Comparison of ENCODE assay signal across 9 cellular contexts in the genomic region with DNA sequence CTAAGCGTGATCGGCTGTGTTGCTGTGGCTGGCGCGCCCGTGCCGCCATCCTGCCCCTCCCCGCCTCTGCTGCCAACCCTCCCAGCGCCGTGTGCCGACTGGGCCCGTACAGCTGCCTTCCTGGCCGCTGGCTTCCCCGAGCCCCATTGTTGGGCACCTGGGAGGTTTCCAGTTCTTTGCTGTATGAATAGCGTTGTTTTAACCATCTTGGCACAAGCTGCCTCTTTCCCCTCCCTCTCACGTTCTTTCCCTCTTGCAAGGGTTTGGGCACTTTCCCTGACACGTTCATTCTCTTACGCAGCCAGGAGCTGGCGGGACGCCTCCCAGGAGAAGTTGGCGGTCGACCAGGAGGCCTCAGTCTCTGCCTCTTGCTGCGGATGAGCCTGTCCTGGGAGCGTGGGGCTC. TPM values are rescaled to one million over a fixed set of nuclear protein-coding genes. Genes with fewer than 3 reads are reported as not detected.
DNase-seq lines count a peak whose midpoint lies in the region; ATAC-seq and TF ChIP-seq lines count a peak whose summit lies in the region.
"Had no signal": no experiment of that assay in that cellular context is flagged by ENCODE, and none has a peak within 500 bp of the region (broad histone marks: within the 10 kb centered on the region; RNA-seq: fewer than 3 reads in every experiment).

No MANE protein-coding gene starts in this region.

- H3K27ac ChIP-seq in esophagus squamous epithelium = peak overlapping the region in 3 of 4 donors; percentile 49 to 71 (median 61)

- intact Hi-C loops in esophagus squamous epithelium (cut with DNase I) = no loop called here

- peaks cover 37% of the 10 kb centered on the region for H3K27me3 Mint-ChIP-seq in mesothelial cell of epicardium (ENCODE audit: low read depth)

- TF ChIP-seq CTCF in AG09309 (IDR thresholded peaks at IDR 0.05; ENCODE audit: control insufficient read depth, insufficient read depth, low read depth, low read length, missing control alignments) (no peak), esophagus squamous epithelium (IDR thresholded peaks at IDR 0.05) (no peak), mesothelial cell of epicardium (IDR thresholded peaks at IDR 0.05; ENCODE audit: unreplicated experiment) (no peak)

- H3K36me3 ChIP-seq in esophagus squamous epithelium = no peaks in the 10 kb centered on the region

- H3K27ac Mint-ChIP-seq in mesothelial cell of epicardium = no peak overlapping the region
- H3K27ac Mint-ChIP-seq: activated T-cell treated with anti-CD3 and anti-CD28 coated beads, Interleukin-2, amount 50 U/mL, for 24 hours had no signal

- peaks cover 0 to 46% (median 0%) of the 10 kb centered on the region in 4 donors for H3K27me3 ChIP-seq in esophagus squamous epithelium

- WGBS in esophagus squamous epithelium, 2 donors = 8 to 13% methylated on average over 14 to 15 of the region's 23 CpGs

- peaks cover 11% of the 10 kb centered on the region for H3K4me1 Mint-ChIP-seq in mesothelial cell of epicardium

- no peaks in the 10 kb centered on the region for H3K9me3 Mint-ChIP-seq in mesothelial cell of epicardium
- H3K9me3 Mint-ChIP-seq: activated T-cell treated with anti-CD3 and anti-CD28 coated beads, Interleukin-2, amount 50 U/mL, for 24 hours had no signal

- no peak for ATAC-seq in HG02870 (IDR thresholded peaks at IDR 0.05; ENCODE audit: unreplicated experiment)

- no peak for TF ChIP-seq POLR2A in esophagus squamous epithelium (IDR thresholded peaks at IDR 0.05)

- no peaks in the 10 kb centered on the region for H3K9me3 ChIP-seq in esophagus squamous epithelium

- peaks cover 15 to 54% (median 17%) of the 10 kb centered on the region in 3 donors for H3K4me1 ChIP-seq in esophagus squamous epithelium

- DNase-seq in AG09309 (ENCODE audit: low read depth) (peak; percentile 25), NCI-H2196 (lab: John Stamatoyannopoulos, UW; ENCODE audit: unreplicated experiment) (peak; percentile 91), esophagus squamous epithelium (lab: John Stamatoyannopoulos, UW) (no peak), nucleus accumbens (lab: John Stamatoyannopoulos, UW) (peak in 53 of 56 donors; percentile 17 to 91 (median 62)), T-helper 2 cell (no peak), cortex of kidney (lab: John Stamatoyannopoulos, UW) (no peak), mesothelial cell of epicardium (ENCODE audit: low spot score in 2 of 2, unreplicated experiment in 2 of 2) (no peak)
- DNase-seq: activated T-cell treated with anti-CD3 and anti-CD28 coated beads, Interleukin-2, amount 50 U/mL, for 24 hours had no signal

- H3K36me3 Mint-ChIP-seq in mesothelial cell of epicardium = no peaks in the 10 kb centered on the region

- no peak overlapping the region for H3K4me3 Mint-ChIP-seq in mesothelial cell of epicardium
- H3K4me3 Mint-ChIP-seq: activated T-cell treated with anti-CD3 and anti-CD28 coated beads, Interleukin-2, amount 50 U/mL, for 24 hours had no signal

- H3K4me3 ChIP-seq in AG09309 (ENCODE audit: control insufficient read depth, low read depth, low read length) (no peak overlapping the region), esophagus squamous epithelium (peak overlapping the region in 1 of 4 donors; percentile 7)

RNA-seq across cellular contexts. Expression of a gene that starts 43.1 kb away (rescaled TPM):
- 10 to 100 TPM; 41.8 to 83.1 (median 50.4) TPM for total RNA-seq in esophagus squamous epithelium
- total RNA-seq in mesothelial cell of epicardium = 43.7 to 46.0 TPM (median 45.0 TPM) in 3 replicates

Comparison
In these comparisons a context has a peak if more than half of its experiments do, and no peak if none do; other contexts are left out.
1. DNase-seq: peak in AG09309 (single experiment), NCI-H2196 (single experiment) and nucleus accumbens (53 of 56); none in esophagus squamous epithelium (single experiment), T-helper 2 cell (0 of 5), cortex of kidney (single experiment) and mesothelial cell of epicardium (0 of 2).